Comparison of ENCODE assay signal across 27 cellular contexts in the genomic region with DNA sequence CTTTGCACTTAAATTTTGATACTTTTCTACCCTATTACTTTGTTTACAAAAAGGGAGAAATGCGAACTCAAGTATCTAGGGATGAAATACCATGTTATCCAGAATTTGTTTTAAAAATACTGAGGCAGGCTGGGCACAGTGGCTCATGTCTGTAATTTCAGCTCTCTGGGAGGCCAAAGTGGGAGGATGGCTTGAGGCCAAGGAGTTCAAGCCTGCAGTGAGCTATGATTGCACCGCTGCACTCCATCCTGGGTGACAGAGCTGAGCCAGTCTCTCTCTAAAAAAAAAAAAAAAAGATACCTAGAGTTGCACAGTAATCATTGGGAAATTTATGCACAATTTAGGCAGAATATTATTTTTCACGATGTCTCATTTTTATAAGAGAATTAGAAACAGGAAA. TPM values are rescaled to one million over a fixed set of nuclear protein-coding genes. Genes with fewer than 3 reads are reported as not detected.
A peak's percentile ranks its signal among the peaks of the same experiment; 100 is the strongest.
DNase-seq lines count a peak whose midpoint lies in the region; ATAC-seq and TF ChIP-seq lines count a peak whose summit lies in the region.
"Had no signal": no experiment of that assay in that cellular context is flagged by ENCODE, and none has a peak within 500 bp of the region (broad histone marks: within the 10 kb centered on the region; RNA-seq: fewer than 3 reads in every experiment).

No MANE protein-coding gene starts in this region.

- intact Hi-C loops in left cardiac atrium (cut with DNase I) (no loop called here), thyroid gland (cut with DNase I) (no loop called here)

- H3K27ac ChIP-seq in right atrium auricular region (no peak overlapping the region), thyroid gland (no peak overlapping the region)
- H3K27ac ChIP-seq: pancreas, Peyer's patch, sigmoid colon had no signal

- no peak overlapping the region for H3K4me3 Mint-ChIP-seq in T-helper 17 cell
- H3K4me3 Mint-ChIP-seq: activated T-helper 1 cell treated with anti-CD3 and anti-CD28 coated beads, Interleukin-12 subunit alpha, Interleukin-12 subunit beta, Interleukin-2, Interleukin-4 antibody, amounts not matched to agents 30 ng/mL and 10 ng/mL and 1 ng/mL, durations not matched to agents 14 hours and 24 hours and 36 hours; central memory CD8-positive, alpha-beta T cell; H9; naive thymus-derived CD4-positive, alpha-beta T cell; T-helper 1 cell treated with Interleukin-12 subunit alpha and Interleukin-12 subunit beta and Interleukin-4 antibody, amounts not matched to agents 30 μg/mL and 1 μg/mL, for 36 hours had no signal

- no peak overlapping the region for H3K4me3 ChIP-seq in right atrium auricular region
- H3K4me3 ChIP-seq in thyroid gland (replicated peaks in 1 of 3), result no peak overlapping the region
- H3K4me3 ChIP-seq: pancreas, Peyer's patch, sigmoid colon had no signal

- peaks cover 3% of the 10 kb centered on the region for H3K4me1 Mint-ChIP-seq in T-helper 17 cell
- H3K4me1 Mint-ChIP-seq: central memory CD8-positive, alpha-beta T cell had no signal

- DNase-seq in left cardiac atrium, result peak; percentile 40
- DNase-seq in right atrium auricular region (ENCODE audit: low spot score), result no peak
- DNase-seq in NCI-H69 (lab: John Stamatoyannopoulos, UW), result peak; percentile 77
- peak; percentile 55 for DNase-seq in fibroblast of peridontal ligament (ENCODE audit: extremely low read depth)
- peak; percentile 44 to 49 for DNase-seq in thyroid gland
- DNase-seq in T-helper 17 cell, result no peak
- DNase-seq in effector CD4-positive, alpha-beta T cell, result no peak
- DNase-seq: activated CD4-positive, alpha-beta T cell treated with anti-CD3 and anti-CD28 coated beads for 48 hours; activated naive CD4-positive, alpha-beta T cell treated with anti-CD3 and anti-CD28 coated beads, Interleukin-2, amount 50 U/mL, for 16 hours; aorta; C1 segment of cervical spinal cord; DMS153; GF-D8; H9; kidney; mesendoderm; naive thymus-derived CD4-positive, alpha-beta T cell; pancreas; Peyer's patch; sigmoid colon; stimulated activated CD8-positive, alpha-beta memory T cell treated with anti-CD3 and anti-CD28 coated beads, Interleukin-4, amount 100 ng/mL, for 48 hours had no signal

- no peaks in the 10 kb centered on the region for H3K4me1 ChIP-seq in right atrium auricular region
- H3K4me1 ChIP-seq in thyroid gland, result no peaks in the 10 kb centered on the region
- H3K4me1 ChIP-seq: pancreas, sigmoid colon had no signal

- no peaks in the 10 kb centered on the region for H3K36me3 ChIP-seq in right atrium auricular region
- H3K36me3 ChIP-seq in thyroid gland, result no peaks in the 10 kb centered on the region
- H3K36me3 ChIP-seq: pancreas, Peyer's patch, sigmoid colon had no signal

- no peaks in the 10 kb centered on the region for H3K36me3 Mint-ChIP-seq in T-helper 17 cell (ENCODE audit: low read depth)
- H3K36me3 Mint-ChIP-seq: naive thymus-derived CD4-positive, alpha-beta T cell had no signal

- ATAC-seq in left cardiac atrium, result peak; percentile 34 to 59
- no peak for ATAC-seq in HG03039 (IDR thresholded peaks at IDR 0.05; ENCODE audit: unreplicated experiment)
- no peak for ATAC-seq in T-helper 17 cell
- ATAC-seq: naive thymus-derived CD4-positive, alpha-beta T cell; pancreas had no signal

- TF ChIP-seq CTCF in right atrium auricular region (IDR thresholded peaks at IDR 0.05) (no peak), thyroid gland (IDR thresholded peaks at IDR 0.05) (no peak)

- TF ChIP-seq POLR2A in thyroid gland (IDR thresholded peaks at IDR 0.05), result no peak

- H3K27ac Mint-ChIP-seq in T-helper 17 cell, result no peak overlapping the region
- H3K27ac Mint-ChIP-seq: activated T-helper 1 cell treated with anti-CD3 and anti-CD28 coated beads, Interleukin-12 subunit alpha, Interleukin-12 subunit beta, Interleukin-2, Interleukin-4 antibody, amounts not matched to agents 30 ng/mL and 10 ng/mL and 1 ng/mL, durations not matched to agents 14 hours and 24 hours and 36 hours; H9; T-helper 1 cell treated with Interleukin-12 subunit alpha and Interleukin-12 subunit beta and Interleukin-4 antibody, amounts not matched to agents 30 μg/mL and 1 μg/mL, for 36 hours had no signal

- H3K9me3 ChIP-seq in right atrium auricular region, result no peaks in the 10 kb centered on the region
- H3K9me3 ChIP-seq in thyroid gland, result no peaks in the 10 kb centered on the region
- no peaks in the 10 kb centered on the region for H3K9me3 ChIP-seq in T-helper 17 cell (ENCODE audit: control insufficient read depth, low read length, poor library complexity, severe bottlenecking)
- H3K9me3 ChIP-seq: pancreas, Peyer's patch, sigmoid colon had no signal

- 77 to 80% methylated on average over 3 of the region's 3 CpGs for WGBS in thyroid gland, 2 donors

- H3K27me3 Mint-ChIP-seq in T-helper 17 cell, result peaks cover 30% of the 10 kb centered on the region

- no peaks in the 10 kb centered on the region for H3K27me3 ChIP-seq in right atrium auricular region
- no peaks in the 10 kb centered on the region for H3K27me3 ChIP-seq in thyroid gland
- H3K27me3 ChIP-seq: pancreas, Peyer's patch, sigmoid colon had no signal

RNA-seq across cellular contexts. Expression of gene VAPA, which starts 12.4 kb away (rescaled TPM):
- total RNA-seq in left cardiac atrium (100 to 1,000 TPM; 169 to 219 TPM), right atrium auricular region (100 to 1,000 TPM; 213 to 227 TPM), thyroid gland (100 to 1,000 TPM; 232 to 261 (median 244) TPM), T-helper 17 cell (100 to 1,000 TPM; 149 to 161 TPM)

RNA-seq across cellular contexts. Expression of gene TXNDC2, which starts 15.6 kb away (rescaled TPM):
- total RNA-seq in left cardiac atrium (under 1 TPM in 1 of 2 donors, not detected in 1; 0.18 TPM), right atrium auricular region (not detected), thyroid gland (not detected), T-helper 17 cell (not detected)
- total RNA-seq: frontal cortex, pancreas, Peyer's patch, sigmoid colon, SK-MEL-5 had no signal

Comparison
In these comparisons a context has a peak if more than half of its experiments do, and no peak if none do; other contexts are left out.
1. DNase-seq: peak in left cardiac atrium (single experiment), NCI-H69 (single experiment), fibroblast of peridontal ligament (single experiment) and thyroid gland (2 of 2); none in right atrium auricular region (single experiment), T-helper 17 cell (0 of 3) and effector CD4-positive, alpha-beta T cell (single experiment).
2. ATAC-seq: peak in left cardiac atrium (2 of 2); none in HG03039 (single experiment) and T-helper 17 cell (single experiment).